Comparison of ENCODE assay signal across 10 cellular contexts in the genomic region with DNA sequence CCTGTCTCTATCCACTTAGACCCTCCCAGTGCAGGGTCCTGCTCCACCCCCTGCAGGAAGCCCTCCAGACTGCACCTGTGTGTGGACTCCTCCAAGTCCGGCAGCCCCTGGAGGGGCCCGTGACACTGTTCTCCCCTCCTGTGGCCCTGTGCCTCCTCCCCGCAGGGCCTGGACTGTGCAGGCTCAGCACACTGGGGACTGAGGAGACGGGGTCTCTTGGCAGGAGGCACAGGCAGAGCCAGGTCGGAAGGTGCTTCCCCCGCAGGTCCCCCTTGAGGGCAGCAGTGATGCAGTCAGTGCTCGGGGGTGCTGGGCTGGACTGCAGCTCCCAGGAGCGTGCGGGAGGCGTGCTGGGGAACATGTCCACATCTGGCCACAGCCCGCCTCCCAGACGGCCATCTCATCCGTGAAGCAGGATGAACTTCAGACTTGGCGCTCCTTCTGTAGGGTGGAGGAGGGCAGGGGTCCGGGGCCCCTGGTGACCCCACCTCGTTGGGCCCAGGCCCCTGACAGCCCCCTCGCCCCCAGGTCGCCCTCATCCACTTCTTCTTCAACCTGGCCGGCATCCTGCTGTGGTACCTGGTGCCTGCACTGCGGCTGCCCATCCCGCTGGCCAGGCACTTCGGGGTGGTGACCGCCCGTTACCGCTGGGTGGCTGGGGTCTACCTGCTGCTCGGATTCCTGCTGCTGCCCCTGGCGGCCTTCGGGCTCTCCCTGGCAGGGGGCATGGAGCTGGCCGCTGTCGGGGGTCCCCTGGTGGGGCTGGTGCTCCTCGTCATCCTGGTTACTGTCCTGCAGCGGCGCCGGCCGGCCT. TPM values are rescaled to one million over a fixed set of nuclear protein-coding genes. Genes with fewer than 3 reads are reported as not detected.
DNase-seq lines count a peak whose midpoint lies in the region; ATAC-seq, FAIRE-seq and TF ChIP-seq lines count a peak whose summit lies in the region.
"Had no signal": no experiment of that assay in that cellular context is flagged by ENCODE, and none has a peak within 500 bp of the region (broad histone marks: within the 10 kb centered on the region; RNA-seq: fewer than 3 reads in every experiment).

No MANE protein-coding gene starts in this region.

- no peak for TF ChIP-seq CTCF in HCT116 (IDR thresholded peaks at IDR 0.05 in 2 of 3, conservative IDR thresholded peaks at IDR 0.05 in 1 of 3; ENCODE audit: borderline replicate concordance in 1 of 3, insufficient read depth in 1 of 3, low read depth in 2 of 3, low read length in 2 of 3)
- TF ChIP-seq CTCF in progenitor cell of endocrine pancreas (IDR thresholded peaks at IDR 0.05; ENCODE audit: unreplicated experiment), result peak; percentile 22
- TF ChIP-seq CTCF in pancreas (IDR thresholded peaks at IDR 0.05), result no peak

- peaks cover 15% of the 10 kb centered on the region for H3K79me2 ChIP-seq in HCT116 (ENCODE audit: insufficient read depth, low read length)

- POLR2A ChIA-PET in CD8-positive, alpha-beta memory T cell (lab: Charles Lee), result interaction anchor here (0.6 to 1.0 kb wide), 2 partner anchors 19 to 140 kb away, joined by 3 to 4 read pairs; no protein-coding TSS in a partner anchor
- POLR2A ChIA-PET in HCT116 (lab: Charles Lee), result interaction anchor here (1.0 to 1.3 kb wide), 3 partner anchors 8 to 149 kb away, joined by 3 to 4 read pairs (median 4); partner anchors contain the start of genes MAN1B1 and RNF224

- intact Hi-C loops in HCT116 (cut with micrococcal nuclease), result no loop called here
- intact Hi-C loops in pancreas (cut with DNase I), result loop anchor here in 2 of 3 donors (5.0 to 10.0 kb wide), 2 partner anchors 43 to 121 kb away; partner anchors contain the start of gene DPP7 (in 1 of the 2)

- H3K9me3 ChIP-seq in CD8-positive, alpha-beta memory T cell (ENCODE audit: low read length), result no peaks in the 10 kb centered on the region
- H3K9me3 ChIP-seq in HCT116 (ENCODE audit: control insufficient read depth in 1 of 2, insufficient read depth in 1 of 2, low read depth in 1 of 2, low read length in 2 of 2) (no peaks in the 10 kb centered on the region), pancreas (no peaks in the 10 kb centered on the region)

- no peaks in the 10 kb centered on the region for H3K27me3 ChIP-seq in CD8-positive, alpha-beta memory T cell (ENCODE audit: insufficient read depth, low read length, poor library complexity, severe bottlenecking)
- H3K27me3 ChIP-seq in HCT116 (ENCODE audit: insufficient read depth, low read length), result no peaks in the 10 kb centered on the region
- H3K27me3 ChIP-seq in pancreas, result no peaks in the 10 kb centered on the region

- H3K36me3 Mint-ChIP-seq in CD8-positive, alpha-beta memory T cell, result no peaks in the 10 kb centered on the region
- peaks cover 2% of the 10 kb centered on the region for H3K36me3 Mint-ChIP-seq in central memory CD8-positive, alpha-beta T cell (ENCODE audit: insufficient read depth)
- no peaks in the 10 kb centered on the region for H3K36me3 Mint-ChIP-seq in progenitor cell of endocrine pancreas (ENCODE audit: insufficient read depth)

- no peak overlapping the region for H2AFZ ChIP-seq in HCT116 (ENCODE audit: low read depth, low read length, poor library complexity, severe bottlenecking)

- no peaks in the 10 kb centered on the region for H3K9me2 ChIP-seq in HCT116 (ENCODE audit: insufficient read depth)

- no peak overlapping the region for H3K4me3 Mint-ChIP-seq in CD8-positive, alpha-beta memory T cell
- H3K4me3 Mint-ChIP-seq in central memory CD8-positive, alpha-beta T cell, result no peak overlapping the region
- peak overlapping the region; percentile 46 for H3K4me3 Mint-ChIP-seq in progenitor cell of endocrine pancreas (ENCODE audit: low read depth)

- FAIRE-seq in pancreas (lab: Jason Lieb, UNC), result no peak

- no peak for TF ChIP-seq RAD21 in HCT116 (IDR thresholded peaks at IDR 0.05; ENCODE audit: low read depth)

- no peak overlapping the region for H3K27ac Mint-ChIP-seq in CD8-positive, alpha-beta memory T cell
- H3K27ac Mint-ChIP-seq in central memory CD8-positive, alpha-beta T cell (ENCODE audit: low read depth), result peak overlapping the region; percentile 51
- no peak overlapping the region for H3K27ac Mint-ChIP-seq in progenitor cell of endocrine pancreas

- peak overlapping the region; percentile 27 for H3K27ac ChIP-seq in CD8-positive, alpha-beta memory T cell (ENCODE audit: low read depth, low read length)
- H3K27ac ChIP-seq in HCT116 (ENCODE audit: low read depth, low read length) (no peak overlapping the region), pancreas (no peak overlapping the region)

- TF ChIP-seq POLR2A in HCT116 (IDR thresholded peaks at IDR 0.05; ENCODE audit: borderline replicate concordance, extremely low read depth, insufficient read depth, insufficient read length), result no peak

- H3K4me1 Mint-ChIP-seq in CD8-positive, alpha-beta memory T cell, result peaks cover 1 to 27% (median 6%) of the 10 kb centered on the region in 3 donors
- H3K4me1 Mint-ChIP-seq in central memory CD8-positive, alpha-beta T cell, result no peaks in the 10 kb centered on the region
- H3K4me1 Mint-ChIP-seq in progenitor cell of endocrine pancreas (ENCODE audit: low read depth), result peaks cover 17% of the 10 kb centered on the region

- H3K4me1 ChIP-seq in CD8-positive, alpha-beta memory T cell (ENCODE audit: insufficient read depth, low read length), result peaks cover 12% of the 10 kb centered on the region
- H3K4me1 ChIP-seq in HCT116 (ENCODE audit: control insufficient read depth in 1 of 2, insufficient read depth in 2 of 2, low read length in 2 of 2), result peaks cover 23 to 39% of the 10 kb centered on the region in 2 experiments
- H3K4me1 ChIP-seq in pancreas, result peaks cover 5 to 19% (median 10%) of the 10 kb centered on the region in 3 donors

- H3K4me2 ChIP-seq in HCT116 (ENCODE audit: low read length), result peak overlapping the region; percentile 79; the same call in 1 of the 2 replicates

- no peaks in the 10 kb centered on the region for H4K20me1 ChIP-seq in HCT116 (ENCODE audit: insufficient read depth)

- H3K27me3 Mint-ChIP-seq in CD8-positive, alpha-beta memory T cell, result peaks cover 0 to 11% of the 10 kb centered on the region in 2 donors
- peaks cover 8% of the 10 kb centered on the region for H3K27me3 Mint-ChIP-seq in central memory CD8-positive, alpha-beta T cell
- no peaks in the 10 kb centered on the region for H3K27me3 Mint-ChIP-seq in progenitor cell of endocrine pancreas

- H3K36me3 ChIP-seq in CD8-positive, alpha-beta memory T cell (ENCODE audit: insufficient read depth, low read length), result no peaks in the 10 kb centered on the region
- no peaks in the 10 kb centered on the region for H3K36me3 ChIP-seq in HCT116 (ENCODE audit: control insufficient read depth in 1 of 2, insufficient read depth in 2 of 2, low read length in 2 of 2)
- no peaks in the 10 kb centered on the region for H3K36me3 ChIP-seq in pancreas

- H3K4me3 ChIP-seq in CD8-positive, alpha-beta memory T cell (ENCODE audit: low read length), result no peak overlapping the region
- H3K4me3 ChIP-seq in HCT116 (replicated peaks in 1 of 2; ENCODE audit: low read depth in 1 of 2, low read length in 2 of 2) (no peak overlapping the region), pancreas (no peak overlapping the region)

- CTCF ChIA-PET in CD8-positive, alpha-beta memory T cell (lab: Charles Lee), result interaction anchor here (1.0 to 2.4 kb wide), 11 partner anchors 11 to 189 kb away, joined by 3 to 18 read pairs (median 6); partner anchors contain the start of genes CYSRT1, MAN1B1, NPDC1 and RNF208
- CTCF ChIA-PET in HCT116 (lab: Charles Lee), result interaction anchor here (1.0 to 2.8 kb wide), 10 partner anchors 9 to 189 kb away, joined by 3 to 43 read pairs (median 8); partner anchors contain the start of genes ANAPC2, CYSRT1, NPDC1 and RNF224

- no peak overlapping the region for H3K9ac ChIP-seq in HCT116 (ENCODE audit: low read length)

- RAD21 ChIA-PET in HCT116 (lab: Charles Lee; ENCODE audit: low non-redundant PET in 1 of 2, low total read pairs in 2 of 2, uncharacterized antibody in 2 of 2, unreplicated experiment in 2 of 2), result no interaction called here

- ATAC-seq in HCT116 (no peak), pancreas (no peak)
- no peak for ATAC-seq in central memory CD8-positive, alpha-beta T cell (replicated peaks; ENCODE audit: extremely low read depth, poor library complexity, severe bottlenecking)

- no peaks in the 10 kb centered on the region for H3K9me3 Mint-ChIP-seq in CD8-positive, alpha-beta memory T cell
- H3K9me3 Mint-ChIP-seq in central memory CD8-positive, alpha-beta T cell, result no peaks in the 10 kb centered on the region
- H3K9me3 Mint-ChIP-seq in progenitor cell of endocrine pancreas (ENCODE audit: low read depth), result no peaks in the 10 kb centered on the region

- no peak for DNase-seq in CD8-positive, alpha-beta memory T cell
- DNase-seq in HCT116 (ENCODE audit: low read depth, low spot score) (no peak), progenitor cell of endocrine pancreas (ENCODE audit: low spot score, unreplicated experiment) (no peak), pancreas (no peak), SIG-M5 treated with dmso at 0.1 percent for 504 hours (lab: John Stamatoyannopoulos, UW; ENCODE audit: unreplicated experiment) (no peak), NCI-H1694 treated with DMSO at 0.1 percent for 48 hours (lab: John Stamatoyannopoulos, UW) (no peak)
- no peak for DNase-seq in central memory CD8-positive, alpha-beta T cell (ENCODE audit: low spot score in 2 of 2)
- no peak for DNase-seq in stimulated activated CD4-positive, alpha-beta T cell treated with anti-CD3 and anti-CD28 coated beads, Interleukin-4, amount 100 ng/mL, for 1 hour
- DNase-seq: cortex of kidney had no signal

- BruUV-seq in HCT116 (replicated peaks; lab: Mats Ljungman, UMichigan), result no TSS peak

- 57 to 62% methylated on average over 25 to 35 of the region's 35 CpGs for WGBS in pancreas, 2 donors

RNA-seq across cellular contexts. Expression of gene SLC34A3, which starts 4.9 kb away (rescaled TPM):
- total RNA-seq in CD8-positive, alpha-beta memory T cell, result not detected
- not detected for polyA plus RNA-seq in CD8-positive, alpha-beta memory T cell
- 0.15 TPM for total RNA-seq in HCT116 (2021; ENCODE audit: unreplicated experiment)
- 0.07 and 0.18 TPM in 2 replicates for polyA plus RNA-seq in HCT116 (2012)
- total RNA-seq in progenitor cell of endocrine pancreas, result 0.26 and 0.27 TPM in 2 replicates
- total RNA-seq in pancreas, result under 1 TPM in 2 of 6 donors, not detected in 4; 0.12 to 0.19 TPM
- polyA plus RNA-seq in pancreas, result under 1 TPM; 0.21 to 0.42 TPM
- total RNA-seq: SK-MEL-5 had no signal

RNA-seq across cellular contexts. Expression of gene TUBB4B, which starts 5.5 kb away (rescaled TPM):
- 100 to 1,000 TPM; 322 to 331 TPM for total RNA-seq in CD8-positive, alpha-beta memory T cell
- polyA plus RNA-seq in CD8-positive, alpha-beta memory T cell, result 64.6 TPM
- total RNA-seq in HCT116 (2021; ENCODE audit: unreplicated experiment) (502 TPM), progenitor cell of endocrine pancreas (233 and 245 TPM in 2 replicates), pancreas (10 to 100 TPM; 40.9 to 87.6 (median 64.7) TPM)
- polyA plus RNA-seq in HCT116 (2012), result 824 and 914 TPM in 2 replicates
- polyA plus RNA-seq in pancreas, result 100 to 1,000 TPM in 1 of 2 donors, 10 to 100 TPM in 1; 96.2 to 143 TPM

RNA-seq across cellular contexts. Expression of gene RNF224, which starts 8.3 kb away (rescaled TPM):
- total RNA-seq in CD8-positive, alpha-beta memory T cell, result not detected
- not detected for polyA plus RNA-seq in CD8-positive, alpha-beta memory T cell
- total RNA-seq in HCT116 (2021; ENCODE audit: unreplicated experiment) (0.30 TPM), progenitor cell of endocrine pancreas (0.27 and 0.53 TPM in 2 replicates), pancreas (under 1 TPM in 1 of 6 donors, not detected in 5; 0.09 TPM)
- polyA plus RNA-seq in HCT116 (2012), result 0.45 and 0.53 TPM in 2 replicates
- polyA plus RNA-seq in pancreas, result under 1 TPM; 0.61 TPM
- total RNA-seq: SK-MEL-5 had no signal

RNA-seq across cellular contexts. Expression of gene CYSRT1, which starts 10.7 kb away (rescaled TPM):
- under 1 TPM; 0.58 to 0.66 TPM for total RNA-seq in CD8-positive, alpha-beta memory T cell
- polyA plus RNA-seq in CD8-positive, alpha-beta memory T cell, result 0.32 TPM
- total RNA-seq in HCT116 (2021; ENCODE audit: unreplicated experiment) (4.3 TPM), progenitor cell of endocrine pancreas (1.2 and 2.7 TPM in 2 replicates), pancreas (under 1 TPM in 2 of 6 donors, not detected in 4; 0.22 to 0.32 TPM)
- 2.7 and 3.3 TPM in 2 replicates for polyA plus RNA-seq in HCT116 (2012)
- polyA plus RNA-seq in pancreas, result 1 to 10 TPM in 1 of 2 donors, under 1 TPM in 1; 0.87 to 1.3 TPM

RNA-seq across cellular contexts. Expression of gene RNF208, which starts 13.6 kb away (rescaled TPM):
- 1 to 10 TPM; 2.7 to 3.3 TPM for total RNA-seq in CD8-positive, alpha-beta memory T cell
- polyA plus RNA-seq in CD8-positive, alpha-beta memory T cell, result not detected
- 26.1 TPM for total RNA-seq in HCT116 (2021; ENCODE audit: unreplicated experiment)
- 31.5 and 31.8 TPM in 2 replicates for polyA plus RNA-seq in HCT116 (2012)
- 24.0 and 25.7 TPM in 2 replicates for total RNA-seq in progenitor cell of endocrine pancreas
- total RNA-seq in pancreas, result 1 to 10 TPM; 3.3 to 6.5 (median 3.4) TPM
- polyA plus RNA-seq in pancreas, result 10 to 100 TPM; 11.4 to 20.7 TPM
- total RNA-seq: SK-MEL-5 had no signal
